Comparison of ENCODE assay signal across 21 cellular contexts in genomic region chr7:94031865-94032264, GRCh38.
"Had no signal": no experiment of that assay in that cellular context is flagged by ENCODE, and none has a peak within 500 bp of the region (broad histone marks: within the 10 kb centered on the region; RNA-seq: fewer than 3 reads in every experiment).

No MANE protein-coding gene starts in this region.

- H3K27ac ChIP-seq: brain microvascular endothelial cell, esophagus squamous epithelium, gastrocnemius medialis, left ventricle myocardium inferior, neutrophil, ovary, suprapubic skin, tibial nerve, WERI-Rb-1 had no signal

- DNase-seq: activated CD4-positive, alpha-beta T cell treated with anti-CD3 and anti-CD28 coated beads, Interleukin-2, amount 10 ng/mL, durations not matched to agents 7 days and 5 days; activated CD4-positive, CD25-positive, alpha-beta regulatory T cell treated with anti-CD3 and anti-CD28 coated beads, Interleukin-2, amount 50 U/mL, for 72 hours; activated CD8-positive, alpha-beta T cell treated with anti-CD3 and anti-CD28 coated beads for 36 hours; aorta; brain microvascular endothelial cell; caudate nucleus; esophagus squamous epithelium; gastrocnemius medialis; head of caudate nucleus; hypothalamus; left ventricle myocardium inferior; ovary; right cardiac atrium; stimulated activated CD4-positive, alpha-beta T cell treated with anti-CD3 and anti-CD28 coated beads, Interleukin-12 subunit alpha, Interleukin-12 subunit beta, amount 100 ng/mL, for 4 hours; stimulated activated naive CD8-positive, alpha-beta T cell treated with anti-CD3 and anti-CD28 coated beads, Interleukin-15, amount 100 ng/mL, for 72 hours; WERI-Rb-1 had no signal

- H3K27me3 ChIP-seq: brain microvascular endothelial cell, esophagus squamous epithelium, gastrocnemius medialis, ovary, suprapubic skin, tibial nerve had no signal

- H3K4me3 ChIP-seq: esophagus squamous epithelium, gastrocnemius medialis, left ventricle myocardium inferior, ovary, suprapubic skin, tibial nerve had no signal

- ATAC-seq: activated CD8-positive, alpha-beta T cell treated with anti-CD3 and anti-CD28 coated beads for 36 hours; activated naive CD4-positive, alpha-beta T cell treated with anti-CD3 and anti-CD28 coated beads, Interleukin-2, amount 50 U/mL, for 72 hours; activated T-helper 17 cell treated with anti-CD3 and anti-CD28 coated beads, Interleukin-2, amount 50 U/mL, for 72 hours; gastrocnemius medialis; right cardiac atrium; stimulated activated naive CD8-positive, alpha-beta T cell treated with anti-CD3 and anti-CD28 coated beads, Interleukin-15, amount 100 ng/mL, for 72 hours had no signal

- H3K4me1 ChIP-seq: esophagus squamous epithelium, gastrocnemius medialis, left ventricle myocardium inferior, suprapubic skin, tibial nerve had no signal

- H3K9me3 ChIP-seq: esophagus squamous epithelium, gastrocnemius medialis, left ventricle myocardium inferior, neutrophil, ovary, suprapubic skin, tibial nerve had no signal

- H3K36me3 ChIP-seq: brain microvascular endothelial cell, esophagus squamous epithelium, gastrocnemius medialis, left ventricle myocardium inferior, neutrophil, ovary, suprapubic skin, tibial nerve, WERI-Rb-1 had no signal
